In the genomic region with DNA sequence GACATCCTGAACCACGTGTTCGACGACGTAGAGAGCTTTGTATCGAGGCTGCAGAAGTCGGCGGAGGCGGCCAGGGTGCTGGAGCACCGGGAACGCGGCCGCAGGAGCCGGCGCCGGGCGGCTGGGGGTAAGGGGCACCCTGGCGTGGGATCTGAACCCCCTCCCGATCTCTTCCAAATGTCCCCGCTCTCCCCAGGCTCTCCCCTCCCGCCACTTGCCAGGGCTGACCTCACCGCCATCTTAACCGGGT, we compare ENCODE assay signal across 12 cellular contexts. TPM values are rescaled to one million over a fixed set of nuclear protein-coding genes. Genes with fewer than 3 reads are reported as not detected.
DNase-seq lines count a peak whose midpoint lies in the region; ATAC-seq, FAIRE-seq and TF ChIP-seq lines count a peak whose summit lies in the region.
"Had no signal": no experiment of that assay in that cellular context is flagged by ENCODE, and none has a peak within 500 bp of the region (broad histone marks: within the 10 kb centered on the region; RNA-seq: fewer than 3 reads in every experiment).

No MANE protein-coding gene starts in this region.

- ATAC-seq in heart right ventricle, result peak in 2 of 8 donors; percentile 1 to 3
- no peak for ATAC-seq in GM12878
- ATAC-seq in HG03280 (IDR thresholded peaks at IDR 0.05; ENCODE audit: unreplicated experiment), result no peak

- RAD21 ChIA-PET in GM12878 (lab: Charles Lee; ENCODE audit: unreplicated experiment), result no interaction called here

- no peaks in the 10 kb centered on the region for H4K20me1 ChIP-seq in GM12878 (ENCODE audit: control insufficient read depth, insufficient read depth)

- intact Hi-C loops in heart right ventricle (cut with DNase I), result no loop called here
- intact Hi-C loops in cardiac septum (cut with DNase I), result no loop called here
- intact Hi-C loops in GM12878 (cut with micrococcal nuclease; ENCODE audit: unreplicated experiment), result no loop called here
- intact Hi-C loops in vagina (cut with DNase I), result no loop called here

- H3K27me3 ChIP-seq in heart right ventricle (peaks cover 31 to 83% (median 79%) of the 10 kb centered on the region in 7 donors), GM12878 (replicated peaks in 1 of 2; ENCODE audit: control insufficient read depth in 2 of 2, insufficient read depth in 2 of 2, low read length in 1 of 2) (no peaks in the 10 kb centered on the region; a peak in 2 of 4 replicates), vagina (peaks cover 13% of the 10 kb centered on the region)

- no peak for FAIRE-seq in GM12878 (lab: Jason Lieb, UNC)
- FAIRE-seq: D721Med had no signal

- H2AFZ ChIP-seq in GM12878 (ENCODE audit: control insufficient read depth, low read depth, low read length), result no peak overlapping the region

- H3K79me2 ChIP-seq in GM12878 (ENCODE audit: control insufficient read depth, insufficient read depth, low read length), result no peaks in the 10 kb centered on the region

- H3K4me1 ChIP-seq in heart right ventricle, result peaks cover 6 to 39% (median 27%) of the 10 kb centered on the region in 9 donors
- peaks cover 7% of the 10 kb centered on the region; the same call in 1 of the 2 replicates for H3K4me1 ChIP-seq in GM12878 (ENCODE audit: control insufficient read depth, insufficient read depth, low read length)
- peaks cover 5% of the 10 kb centered on the region for H3K4me1 ChIP-seq in mesodermal cell (ENCODE audit: control insufficient read depth, insufficient read depth, low read length, poor library complexity, severe bottlenecking)
- peaks cover 33% of the 10 kb centered on the region for H3K4me1 ChIP-seq in vagina

- H3K36me3 ChIP-seq in heart right ventricle (no peaks in the 10 kb centered on the region), GM12878 (ENCODE audit: control insufficient read depth in 2 of 2, insufficient read depth in 2 of 2, low read length in 1 of 2) (no peaks in the 10 kb centered on the region), mesodermal cell (ENCODE audit: control insufficient read depth, insufficient read depth, low read length) (no peaks in the 10 kb centered on the region), vagina (no peaks in the 10 kb centered on the region)

- no peak for TF ChIP-seq RAD21 in GM12878 (IDR thresholded peaks at IDR 0.05; ENCODE audit: insufficient read depth, low read depth, low read length)

- no peak for TF ChIP-seq CTCF in heart right ventricle (IDR thresholded peaks at IDR 0.05)
- TF ChIP-seq CTCF in GM12878 (IDR thresholded peaks at IDR 0.05 in 2 of 3, conservative IDR thresholded peaks at IDR 0.05 in 1 of 3; ENCODE audit: control insufficient read depth in 2 of 3, extremely low read depth in 1 of 3, insufficient read depth in 1 of 3, low read depth in 3 of 3, low read length in 3 of 3), result no peak
- no peak for TF ChIP-seq CTCF in vagina (IDR thresholded peaks at IDR 0.05)

- CTCF ChIA-PET in GM12878 (lab: Yijun Ruan, JAX), result no interaction called here

- TF ChIP-seq POLR2A in GM12878 (IDR thresholded peaks at IDR 0.05; ENCODE audit: low read depth, low read length), result no peak
- TF ChIP-seq POLR2A in vagina (IDR thresholded peaks at IDR 0.05), result no peak

- no peak overlapping the region for H3K9ac ChIP-seq in GM12878 (ENCODE audit: control insufficient read depth, insufficient read depth, low read length)

- SMC1A ChIA-PET in GM12878 (lab: Charles Lee; ENCODE audit: uncharacterized antibody, unreplicated experiment), result no interaction called here

- no peaks in the 10 kb centered on the region for H3K9me3 ChIP-seq in heart right ventricle
- no peaks in the 10 kb centered on the region; the same call in 2 of the 3 replicates for H3K9me3 ChIP-seq in GM12878 (replicated peaks; ENCODE audit: control insufficient read depth, insufficient read depth, low read length)
- no peaks in the 10 kb centered on the region for H3K9me3 ChIP-seq in mesodermal cell (ENCODE audit: control insufficient read depth, low read length)
- H3K9me3 ChIP-seq in vagina, result no peaks in the 10 kb centered on the region

- 2 to 3% methylated on average over 22 of the region's 22 CpGs for WGBS in heart right ventricle, 2 donors
- 36% methylated on average over 22 of the region's 22 CpGs for WGBS in GM12878 (ENCODE audit: insufficient coverage, insufficient replicate concordance, low lambda C conversion rate, missing lambda C conversion rate)
- 20 to 31% methylated on average over 21 to 22 of the region's 22 CpGs for WGBS in mesodermal cell (ENCODE audit: insufficient coverage in 2 of 2), 2 experiments

- BruUV-seq in GM12878 (replicated peaks; lab: Mats Ljungman, UMichigan), result no TSS peak

- H3K4me2 ChIP-seq in GM12878 (ENCODE audit: control insufficient read depth, insufficient read depth), result peak overlapping the region; percentile 97; the same call in 1 of the 2 replicates

- in situ Hi-C loops in GM12878 (cut with MboI), result no loop called here

- POLR2A ChIA-PET in GM12878 (lab: Charles Lee), result no interaction called here

- H3K27ac ChIP-seq in heart right ventricle, result no peak overlapping the region
- H3K27ac ChIP-seq in GM12878 (ENCODE audit: control insufficient read depth, insufficient read depth), result no peak overlapping the region
- H3K27ac ChIP-seq in mesodermal cell (ENCODE audit: low read depth, low read length, severe bottlenecking), result no peak overlapping the region
- no peak overlapping the region for H3K27ac ChIP-seq in vagina

- DNase-seq in heart right ventricle (no peak), cardiac septum (ENCODE audit: low spot score) (no peak), GM12878 (ENCODE audit: low read depth, low spot score) (no peak), vagina (ENCODE audit: extremely low spot score in 2 of 2) (no peak), T-helper 9 cell (no peak), Kasumi-1 (lab: John Stamatoyannopoulos, UW) (no peak)
- DNase-seq: cortex of kidney had no signal

- H3K4me3 ChIP-seq in heart right ventricle (peak overlapping the region in 8 of 10 donors; percentile 25 to 66 (median 54)), GM12878 (no peak overlapping the region), mesodermal cell (ENCODE audit: extremely low read depth, insufficient read depth, low read length, poor library complexity, severe bottlenecking) (peak overlapping the region; percentile 44), vagina (peak overlapping the region; percentile 40 to 48)

- no peak for TF ChIP-seq EP300 in GM12878 (IDR thresholded peaks at IDR 0.05; ENCODE audit: borderline replicate concordance in 1 of 2, control insufficient read depth in 1 of 2, low read depth in 2 of 2, low read length in 2 of 2)

RNA-seq across cellular contexts. Expression of gene EPS8L1, which starts 6.0 kb away (rescaled TPM):
- total RNA-seq in heart right ventricle (1 to 10 TPM in 5 of 10 donors, under 1 TPM in 4, not detected in 1; 0.53 to 2.7 (median 1.1) TPM), cardiac septum (1.9 TPM), GM12878 (2014; rRNA removed) (0.68 and 1.4 TPM in 2 replicates), GM12878 (2014; rRNA removed; fragmentation: Illumina TruSeq; extraction: Trizol) (0.64 and 0.72 TPM in 2 replicates), GM12878 (2021) (1.8 and 2.2 TPM in 2 replicates), vagina (180 TPM)
- polyA plus RNA-seq in heart right ventricle (1 to 10 TPM; 3.7 to 7.9 TPM), GM12878 (2011; rRNA removed) (0.71 and 0.82 TPM in 2 replicates), GM12878 (2014; fragmentation: Illumina TruSeq; extraction: Trizol) (0.72 TPM in 1 of 2 replicates, not detected in the other), GM12878 (2014; fragmentation: Nextera tagmentation; extraction: Ambion mirVana) (not detected), GM12878 (2014; rRNA removed) (1.5 and 1.8 TPM in 2 replicates), GM12878 (2016; fragmentation: Nextera tagmentation; extraction: Ambion mirVana) (1 to 10 TPM; 1.2 to 2.1 TPM)
- 0.69 and 0.92 TPM in 2 replicates for total RNA-seq in GM12878 (2013; cell fraction: nucleolus; rRNA removed)
- polyA plus RNA-seq in GM12878 (2011; ENCODE audit: low read depth), result not detected
- 0.67 and 0.75 TPM in 2 replicates for polyA plus RNA-seq in GM12878 (2011; cell fraction: cytosol; rRNA removed)
- polyA plus RNA-seq in GM12878 (2011; cell fraction: nucleus; rRNA removed), result 4.1 and 5.4 TPM in 2 replicates
- polyA plus RNA-seq in GM12878 (2012), result 1.4 and 2.3 TPM in 2 replicates
- 0.37 and 0.41 TPM in 2 replicates for polyA minus RNA-seq in GM12878 (2011; rRNA and poly(A)+ RNA removed)
- polyA minus RNA-seq in GM12878 (2011; cell fraction: cytosol; rRNA and poly(A)+ RNA removed), result not detected in 2 replicates
- polyA minus RNA-seq in GM12878 (2011; cell fraction: nucleus; rRNA and poly(A)+ RNA removed), result 0.73 and 1.3 TPM in 2 replicates
- 6.6 TPM for polyA plus RNA-seq in mesodermal cell (2013, experiment 1 of 2)
- polyA plus RNA-seq in mesodermal cell (2013, experiment 2 of 2), result 3.3 TPM

RNA-seq across cellular contexts. Expression of gene RDH13, which starts 18.8 kb away (rescaled TPM):
- total RNA-seq in heart right ventricle (10 to 100 TPM; 32.4 to 72.0 (median 54.5) TPM), cardiac septum (43.4 TPM), GM12878 (2014; rRNA removed) (9.3 TPM in 2 replicates), GM12878 (2014; rRNA removed; fragmentation: Illumina TruSeq; extraction: Trizol) (3.8 and 4.0 TPM in 2 replicates), GM12878 (2021) (10.0 and 10.1 TPM in 2 replicates), vagina (37.3 TPM)
- polyA plus RNA-seq in heart right ventricle (10 to 100 TPM; 21.4 to 36.1 TPM), GM12878 (2011; rRNA removed) (9.0 and 11.6 TPM in 2 replicates), GM12878 (2014; fragmentation: Illumina TruSeq; extraction: Trizol) (4.1 and 5.0 TPM in 2 replicates), GM12878 (2014; fragmentation: Nextera tagmentation; extraction: Ambion mirVana) (1 to 10 TPM; 1.3 to 1.7 TPM), GM12878 (2014; rRNA removed) (7.7 and 8.5 TPM in 2 replicates), GM12878 (2016; fragmentation: Nextera tagmentation; extraction: Ambion mirVana) (10 to 100 TPM in 1 of 2 experiments, 1 to 10 TPM in 1; 9.8 to 11.5 TPM)
- total RNA-seq in GM12878 (2013; cell fraction: nucleolus; rRNA removed), result 53.1 and 58.5 TPM in 2 replicates
- 3.1 TPM for polyA plus RNA-seq in GM12878 (2011; ENCODE audit: low read depth)
- 13.4 and 20.8 TPM in 2 replicates for polyA plus RNA-seq in GM12878 (2011; cell fraction: cytosol; rRNA removed)
- 32.1 and 38.4 TPM in 2 replicates for polyA plus RNA-seq in GM12878 (2011; cell fraction: nucleus; rRNA removed)
- 5.5 and 6.4 TPM in 2 replicates for polyA plus RNA-seq in GM12878 (2012)
- 15.9 and 19.3 TPM in 2 replicates for polyA minus RNA-seq in GM12878 (2011; rRNA and poly(A)+ RNA removed)
- polyA minus RNA-seq in GM12878 (2011; cell fraction: cytosol; rRNA and poly(A)+ RNA removed), result 6.0 and 9.3 TPM in 2 replicates
- 12.2 and 26.3 TPM in 2 replicates for polyA minus RNA-seq in GM12878 (2011; cell fraction: nucleus; rRNA and poly(A)+ RNA removed)
- 7.3 TPM for polyA plus RNA-seq in mesodermal cell (2013, experiment 1 of 2)
- 6.1 TPM for polyA plus RNA-seq in mesodermal cell (2013, experiment 2 of 2)

RNA-seq across cellular contexts. Expression of gene PPP1R12C, which starts 35.7 kb away (rescaled TPM):
- 100 to 1,000 TPM; 134 to 242 (median 193) TPM for total RNA-seq in heart right ventricle
- 100 to 1,000 TPM; 223 to 283 TPM for polyA plus RNA-seq in heart right ventricle
- total RNA-seq in cardiac septum, result 215 TPM
- total RNA-seq in GM12878 (2013; cell fraction: nucleolus; rRNA removed), result 33.5 and 40.4 TPM in 2 replicates
- 51.7 and 66.5 TPM in 2 replicates for total RNA-seq in GM12878 (2014; rRNA removed)
- total RNA-seq in GM12878 (2014; rRNA removed; fragmentation: Illumina TruSeq; extraction: Trizol), result 25.2 and 28.2 TPM in 2 replicates
- total RNA-seq in GM12878 (2021), result 76.4 and 84.7 TPM in 2 replicates
- polyA plus RNA-seq in GM12878 (2011; ENCODE audit: low read depth), result 17.0 TPM
- polyA plus RNA-seq in GM12878 (2011; rRNA removed), result 9.6 and 23.0 TPM in 2 replicates
- 20.2 and 37.2 TPM in 2 replicates for polyA plus RNA-seq in GM12878 (2011; cell fraction: cytosol; rRNA removed)
- polyA plus RNA-seq in GM12878 (2011; cell fraction: nucleus; rRNA removed), result 203 and 271 TPM in 2 replicates
- polyA plus RNA-seq in GM12878 (2012), result 48.6 and 64.4 TPM in 2 replicates
- polyA plus RNA-seq in GM12878 (2014; fragmentation: Illumina TruSeq; extraction: Trizol), result 3.5 and 18.0 TPM in 2 replicates
- polyA plus RNA-seq in GM12878 (2014; fragmentation: Nextera tagmentation; extraction: Ambion mirVana), result 1 to 10 TPM; 1.4 to 4.7 TPM
- 83.4 and 101 TPM in 2 replicates for polyA plus RNA-seq in GM12878 (2014; rRNA removed)
- polyA plus RNA-seq in GM12878 (2016; fragmentation: Nextera tagmentation; extraction: Ambion mirVana), result 10 to 100 TPM; 10.5 to 14.8 TPM
- polyA minus RNA-seq in GM12878 (2011; rRNA and poly(A)+ RNA removed), result 5.0 and 15.0 TPM in 2 replicates
- 10.7 and 11.3 TPM in 2 replicates for polyA minus RNA-seq in GM12878 (2011; cell fraction: cytosol; rRNA and poly(A)+ RNA removed)
- polyA minus RNA-seq in GM12878 (2011; cell fraction: nucleus; rRNA and poly(A)+ RNA removed), result 24.3 and 37.7 TPM in 2 replicates
- 69.5 TPM for polyA plus RNA-seq in mesodermal cell (2013, experiment 1 of 2)
- 59.1 TPM for polyA plus RNA-seq in mesodermal cell (2013, experiment 2 of 2)
- 108 TPM for total RNA-seq in vagina

RNA-seq across cellular contexts. Expression of gene GP6, which starts 43.6 kb away (rescaled TPM):
- total RNA-seq in heart right ventricle (under 1 TPM; 0.37 to 0.73 (median 0.46) TPM), cardiac septum (0.65 TPM), GM12878 (2014; rRNA removed) (not detected in 2 replicates), GM12878 (2014; rRNA removed; fragmentation: Illumina TruSeq; extraction: Trizol) (not detected in 2 replicates), GM12878 (2021) (not detected in 2 replicates), vagina (0.49 TPM)
- polyA plus RNA-seq in heart right ventricle (1 to 10 TPM in 1 of 2 donors, under 1 TPM in 1; 0.58 to 1.5 TPM), GM12878 (2011; rRNA removed) (not detected in 2 replicates), GM12878 (2014; fragmentation: Illumina TruSeq; extraction: Trizol) (not detected in 2 replicates), GM12878 (2014; fragmentation: Nextera tagmentation; extraction: Ambion mirVana) (not detected), GM12878 (2014; rRNA removed) (not detected in 2 replicates), GM12878 (2016; fragmentation: Nextera tagmentation; extraction: Ambion mirVana) (not detected)
- total RNA-seq in GM12878 (2013; cell fraction: nucleolus; rRNA removed), result 0.84 TPM in 1 of 2 replicates, not detected in the other
- polyA plus RNA-seq in GM12878 (2011; ENCODE audit: low read depth), result not detected
- 0.03 and 0.06 TPM in 2 replicates for polyA plus RNA-seq in GM12878 (2011; cell fraction: cytosol; rRNA removed)
- polyA plus RNA-seq in GM12878 (2011; cell fraction: nucleus; rRNA removed), result 0.09 and 0.10 TPM in 2 replicates
- 0.37 TPM in 1 of 2 replicates, not detected in the other for polyA plus RNA-seq in GM12878 (2012)
- polyA minus RNA-seq in GM12878 (2011; rRNA and poly(A)+ RNA removed), result not detected in 2 replicates
- not detected in 2 replicates for polyA minus RNA-seq in GM12878 (2011; cell fraction: cytosol; rRNA and poly(A)+ RNA removed)
- 0.36 TPM in 1 of 2 replicates, not detected in the other for polyA minus RNA-seq in GM12878 (2011; cell fraction: nucleus; rRNA and poly(A)+ RNA removed)
- polyA plus RNA-seq in mesodermal cell (2013, experiment 1 of 2), result 0.22 TPM
- 0.15 TPM for polyA plus RNA-seq in mesodermal cell (2013, experiment 2 of 2)
- total RNA-seq: lung microvascular endothelial cell, M059J had no signal

Comparison
In these comparisons a context has a peak if more than half of its experiments do, and no peak if none do; other contexts are left out.
1. RNA of gene EPS8L1, which starts 6.0 kb away (total RNA-seq): 180 TPM in vagina (single experiment); 1.9 TPM in cardiac septum (single experiment), 0.53 to 2.7 TPM in heart right ventricle and 0.64 to 2.2 TPM in GM12878; every median in the first group is over 10 times any median in the second.